Comparison of ENCODE assay signal across 8 cellular contexts in the genomic region with DNA sequence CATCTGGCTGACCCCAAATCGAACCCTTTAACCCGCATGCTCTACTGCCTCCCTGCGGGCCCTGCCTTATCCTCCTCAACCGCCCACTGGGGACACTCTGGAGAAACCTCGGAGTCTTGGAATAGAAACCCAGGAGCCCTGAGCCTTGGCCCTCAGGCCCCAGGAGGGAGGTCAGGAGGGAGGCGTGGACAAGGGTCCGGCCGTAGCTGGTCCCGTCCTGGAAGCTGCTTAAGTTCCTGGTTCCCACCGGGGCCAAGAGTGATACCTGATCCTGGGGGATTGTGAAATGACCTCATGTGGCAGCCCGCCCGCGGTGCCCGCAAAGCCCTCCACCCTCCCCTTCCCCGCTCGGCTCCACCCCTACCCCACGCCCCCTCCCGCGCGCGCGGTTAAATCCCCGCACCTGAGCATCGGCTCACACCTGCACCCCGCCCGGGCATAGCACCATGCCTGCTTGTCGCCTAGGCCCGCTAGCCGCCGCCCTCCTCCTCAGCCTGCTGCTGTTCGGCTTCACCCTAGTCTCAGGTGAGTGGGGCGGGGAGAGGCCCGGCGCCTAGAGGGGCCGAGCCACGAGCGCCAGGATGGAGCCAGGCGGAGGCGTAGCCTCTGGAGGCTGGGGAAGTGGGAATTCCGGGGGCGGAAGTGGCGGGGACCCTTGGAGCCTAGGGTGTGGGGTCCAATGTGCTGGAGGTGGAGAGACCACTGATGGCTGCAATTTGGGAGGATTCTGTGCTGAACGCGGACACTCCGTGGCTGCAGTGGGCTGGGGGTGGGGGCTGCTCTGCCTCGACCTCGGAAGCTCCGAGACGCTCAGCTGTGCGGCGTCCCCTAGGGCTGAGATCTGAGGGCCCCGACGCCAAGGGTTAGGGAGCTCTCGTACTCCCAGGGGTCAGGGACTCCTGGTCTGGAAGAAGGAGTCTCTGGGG. TPM values are rescaled to one million over a fixed set of nuclear protein-coding genes. Genes with fewer than 3 reads are reported as not detected.
DNase-seq lines count a peak whose midpoint lies in the region; ATAC-seq, FAIRE-seq and TF ChIP-seq lines count a peak whose summit lies in the region.

A gene with protein sequence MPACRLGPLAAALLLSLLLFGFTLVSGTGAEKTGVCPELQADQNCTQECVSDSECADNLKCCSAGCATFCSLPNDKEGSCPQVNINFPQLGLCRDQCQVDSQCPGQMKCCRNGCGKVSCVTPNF (plus strand): TSS at position 418 of the 926 bp plus-strand sequence. CDS start 29 bp downstream, at position 447.

- peaks cover 7 to 12% of the 10 kb centered on the region in 2 donors for H3K4me1 ChIP-seq in ascending aorta

- no peaks in the 10 kb centered on the region for H3K9me3 ChIP-seq in ascending aorta

- H3K4me1 Mint-ChIP-seq in CD14-positive monocyte = peaks cover 21% of the 10 kb centered on the region

- FAIRE-seq in HTR-8/SVneo (lab: Jason Lieb, UNC) = peak; percentile 76

- no peak for TF ChIP-seq CTCF in CD14-positive monocyte (IDR thresholded peaks at IDR 0.05)
- no peak for TF ChIP-seq CTCF in ascending aorta (IDR thresholded peaks at IDR 0.05)
- peak; percentile 19 for TF ChIP-seq CTCF in kidney epithelial cell (IDR thresholded peaks at IDR 0.05; ENCODE audit: insufficient read depth, low read length, poor library complexity, severe bottlenecking)

- peaks cover 54 to 68% (median 64%) of the 10 kb centered on the region in 3 donors for H3K27me3 Mint-ChIP-seq in CD14-positive monocyte (ENCODE audit: low read depth in 3 of 3)

- H3K36me3 ChIP-seq in ascending aorta (no peaks in the 10 kb centered on the region), kidney epithelial cell (ENCODE audit: control insufficient read depth, insufficient read depth, low read length) (no peaks in the 10 kb centered on the region)

- in situ Hi-C loops in G401 (cut with HindIII; ENCODE audit: low sequenced_read_pairs) = no loop called here

- H3K4me3 ChIP-seq in ascending aorta = peak within 1 kb of the TSS; percentile 61 to 67
- H3K4me3 ChIP-seq in kidney epithelial cell (ENCODE audit: low read depth, low read length) = peak within 1 kb of the TSS; percentile 41

- intact Hi-C loops in CD14-positive monocyte (cut with micrococcal nuclease) (no loop called here), ascending aorta (cut with DNase I) (no loop called here)

- peaks cover 0 to 15% (median 4%) of the 10 kb centered on the region in 7 donors for H3K9me3 Mint-ChIP-seq in CD14-positive monocyte

- peaks cover 0 to 11% of the 10 kb centered on the region in 2 donors for H3K36me3 Mint-ChIP-seq in CD14-positive monocyte

- peaks cover 4% of the 10 kb centered on the region for H3K27me3 ChIP-seq in ascending aorta
- peaks cover 14% of the 10 kb centered on the region for H3K27me3 ChIP-seq in kidney epithelial cell (ENCODE audit: control insufficient read depth, insufficient read depth, low read length)

- H3K27ac Mint-ChIP-seq in CD14-positive monocyte = peak within 1 kb of the TSS in 1 of 7 donors; percentile 11

- DNase-seq in CD14-positive monocyte (ENCODE audit: low spot score) (no peak), HTR-8/SVneo (ENCODE audit: insufficient read length, low spot score) (no peak), ascending aorta (ENCODE audit: low spot score in 2 of 2) (no peak), kidney epithelial cell (ENCODE audit: low read depth) (no peak), G401 (ENCODE audit: low spot score) (no peak), RKO (ENCODE audit: low spot score) (no peak)
- no peak for DNase-seq in stimulated activated naive CD8-positive, alpha-beta T cell treated with anti-CD3 and anti-CD28 coated beads, Interleukin-15, Interleukin-2, amounts not matched to agents 100 U/mL and 50 U/mL, for 24 hours

- no peak within 1 kb of the TSS for H3K27ac ChIP-seq in ascending aorta

- peak within 1 kb of the TSS; percentile 63 to 87 for H3K4me3 Mint-ChIP-seq in CD14-positive monocyte

- ATAC-seq in stimulated activated naive CD8-positive, alpha-beta T cell treated with anti-CD3 and anti-CD28 coated beads, Interleukin-15, Interleukin-2, amounts not matched to agents 100 U/mL and 50 U/mL, for 24 hours = peak; percentile 10
- ATAC-seq in GM19397 (IDR thresholded peaks at IDR 0.05; ENCODE audit: unreplicated experiment) = no peak

RNA-seq across cellular contexts. Expression of the gene that starts here (rescaled TPM):
- not detected for polyA plus RNA-seq in CD14-positive monocyte
- total RNA-seq in ascending aorta (32.5 TPM), kidney epithelial cell (78.5 and 84.9 TPM in 2 replicates)
- not detected in 2 replicates for total RNA-seq in G401 (2014; rRNA removed; shearing (Covaris generic))

Comparison
In these comparisons a context has a peak if more than half of its experiments do, and no peak if none do; other contexts are left out.
1. RNA of the gene that starts here (total RNA-seq): 78.5 to 84.9 TPM in kidney epithelial cell and 32.5 TPM in ascending aorta (single experiment); not detected in G401; every median in the first group is over 10 times any median in the second.